10 cellular contexts compared by ENCODE assay signal in the genomic region with DNA sequence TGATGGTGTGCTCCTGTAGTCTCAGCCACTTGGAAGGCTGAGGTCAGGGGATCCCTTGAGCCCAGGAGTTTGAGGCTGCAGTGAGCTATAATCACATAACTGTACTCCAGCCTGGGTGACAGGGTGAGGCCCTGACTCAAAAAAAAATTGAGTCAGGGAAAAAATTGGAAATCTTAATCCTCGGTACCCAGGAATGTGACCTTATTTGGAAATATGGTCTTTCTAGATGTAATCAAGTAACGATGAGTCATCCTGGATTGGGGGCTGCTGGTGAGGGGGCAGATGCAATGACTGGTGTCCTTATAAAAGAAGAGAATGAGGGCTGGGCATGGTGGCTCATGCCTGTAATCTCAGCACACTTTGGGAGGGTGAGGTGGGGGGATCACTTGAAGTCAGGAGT. TPM values are rescaled to one million over a fixed set of nuclear protein-coding genes. Genes with fewer than 3 reads are reported as not detected.
"Had no signal": no experiment of that assay in that cellular context is flagged by ENCODE, and none has a peak within 500 bp of the region (broad histone marks: within the 10 kb centered on the region; RNA-seq: fewer than 3 reads in every experiment).

No MANE protein-coding gene starts in this region.

RNA-seq across cellular contexts. Expression of a gene that starts 33.8 kb away (rescaled TPM):
- total RNA-seq: stomach, subcutaneous adipose tissue, suprapubic skin, temporal lobe, testis, thoracic aorta, tibial nerve, transverse colon, vagina had no signal
- polyA plus RNA-seq: stomach, urinary bladder had no signal
